8 cellular contexts compared by ENCODE assay signal in genomic region chr19:49812997-49813861, GRCh38. TPM values are rescaled to one million over a fixed set of nuclear protein-coding genes. Genes with fewer than 3 reads are reported as not detected.
A peak's percentile ranks its signal among the peaks of the same experiment; 100 is the strongest.
DNase-seq lines count a peak whose midpoint lies in the region; ATAC-seq and TF ChIP-seq lines count a peak whose summit lies in the region.

TSS of gene FUZ (minus strand) at chr19:49813292. CDS start at chr19:49813106, 186 bp downstream.

- H3K36me3 Mint-ChIP-seq in T-helper 2 cell treated with Interferon-gamma antibody and Interleukin-4, amounts not matched to agents 5 μg/mL and 100 μg/mL, for 36 hours (ENCODE audit: low read depth): no peaks in the 10 kb centered on the region

- no peaks in the 10 kb centered on the region for H3K9me3 ChIP-seq in right atrium auricular region
- H3K9me3 ChIP-seq in prostate gland: no peaks in the 10 kb centered on the region

- no peak for TF ChIP-seq POLR2A in prostate gland (IDR thresholded peaks at IDR 0.05)

- peak; percentile 57 for ATAC-seq in HG02642 (IDR thresholded peaks at IDR 0.05; ENCODE audit: poor library complexity, unreplicated experiment)

- H3K4me3 Mint-ChIP-seq in T-helper 2 cell treated with Interferon-gamma antibody and Interleukin-4, amounts not matched to agents 5 μg/mL and 100 μg/mL, for 36 hours: peak within 1 kb of the TSS; percentile 90

- H3K27me3 Mint-ChIP-seq in T-helper 2 cell treated with Interferon-gamma antibody and Interleukin-4, amounts not matched to agents 5 μg/mL and 100 μg/mL, for 36 hours (ENCODE audit: low read depth): no peaks in the 10 kb centered on the region

- peaks cover 35% of the 10 kb centered on the region for H3K4me1 Mint-ChIP-seq in T-helper 2 cell treated with Interferon-gamma antibody and Interleukin-4, amounts not matched to agents 5 μg/mL and 100 μg/mL, for 36 hours (ENCODE audit: low read depth)

- H3K27ac ChIP-seq in right atrium auricular region (peak within 1 kb of the TSS; percentile 85 to 88), prostate gland (peak within 1 kb of the TSS; percentile 82 to 87)

- H3K4me1 ChIP-seq in right atrium auricular region (peaks cover 0 to 35% of the 10 kb centered on the region in 2 donors), prostate gland (replicated peaks) (peaks cover 6% of the 10 kb centered on the region)

- DNase-seq in GDM1 (lab: John Stamatoyannopoulos, UW) (peak; percentile 97), NCI-H187 (lab: John Stamatoyannopoulos, UW) (peak; percentile 98 to 99), anterior cingulate cortex (lab: John Stamatoyannopoulos, UW) (peak; percentile 65 to 99 (median 96)), right atrium auricular region (ENCODE audit: low spot score) (peak; percentile 99), prostate gland (ENCODE audit: low spot score) (peak; percentile 96), ureter (ENCODE audit: low spot score) (peak; percentile 96)
- peak; percentile 91 for DNase-seq in T-helper 2 cell treated with Interferon-gamma antibody and Interleukin-4, amounts not matched to agents 5 μg/mL and 100 μg/mL, for 36 hours (ENCODE audit: low spot score)

- intact Hi-C loops in prostate gland (cut with DNase I): no loop called here

- H3K4me3 ChIP-seq in right atrium auricular region (peak within 1 kb of the TSS; percentile 65), prostate gland (peak within 1 kb of the TSS; percentile 48 to 56)

- H3K27ac Mint-ChIP-seq in T-helper 2 cell treated with Interferon-gamma antibody and Interleukin-4, amounts not matched to agents 5 μg/mL and 100 μg/mL, for 36 hours: peak within 1 kb of the TSS; percentile 95

- under 1% methylated on average over 45 of the region's 45 CpGs for whole genome bisulfite sequencing in prostate gland

- H3K27me3 ChIP-seq in right atrium auricular region (no peaks in the 10 kb centered on the region), prostate gland (replicated peaks; ENCODE audit: insufficient read depth) (no peaks in the 10 kb centered on the region)

- no peaks in the 10 kb centered on the region for H3K9me3 Mint-ChIP-seq in T-helper 2 cell treated with Interferon-gamma antibody and Interleukin-4, amounts not matched to agents 5 μg/mL and 100 μg/mL, for 36 hours

- TF ChIP-seq CTCF in right atrium auricular region (IDR thresholded peaks at IDR 0.05) (peak in 1 of 2 donors; percentile 48), prostate gland (IDR thresholded peaks at IDR 0.05) (peak in 1 of 4 experiments; percentile 32)

- H3K36me3 ChIP-seq in right atrium auricular region (no peaks in the 10 kb centered on the region), prostate gland (no peaks in the 10 kb centered on the region)

RNA-seq across cellular contexts. Expression of gene FUZ, which starts in this region (rescaled TPM):
- total RNA-seq in right atrium auricular region (10 to 100 TPM; 18.5 to 22.5 TPM), prostate gland (10 to 100 TPM; 39.2 to 45.4 TPM), ureter (13.0 TPM)

Comparison
In these comparisons a context has a peak if more than half of its experiments do, and no peak if none do; other contexts are left out.
1. Peak in every context shown above with its lines: DNase-seq, ATAC-seq, H3K4me3 ChIP-seq and H3K27ac ChIP-seq.